In the genomic region with DNA sequence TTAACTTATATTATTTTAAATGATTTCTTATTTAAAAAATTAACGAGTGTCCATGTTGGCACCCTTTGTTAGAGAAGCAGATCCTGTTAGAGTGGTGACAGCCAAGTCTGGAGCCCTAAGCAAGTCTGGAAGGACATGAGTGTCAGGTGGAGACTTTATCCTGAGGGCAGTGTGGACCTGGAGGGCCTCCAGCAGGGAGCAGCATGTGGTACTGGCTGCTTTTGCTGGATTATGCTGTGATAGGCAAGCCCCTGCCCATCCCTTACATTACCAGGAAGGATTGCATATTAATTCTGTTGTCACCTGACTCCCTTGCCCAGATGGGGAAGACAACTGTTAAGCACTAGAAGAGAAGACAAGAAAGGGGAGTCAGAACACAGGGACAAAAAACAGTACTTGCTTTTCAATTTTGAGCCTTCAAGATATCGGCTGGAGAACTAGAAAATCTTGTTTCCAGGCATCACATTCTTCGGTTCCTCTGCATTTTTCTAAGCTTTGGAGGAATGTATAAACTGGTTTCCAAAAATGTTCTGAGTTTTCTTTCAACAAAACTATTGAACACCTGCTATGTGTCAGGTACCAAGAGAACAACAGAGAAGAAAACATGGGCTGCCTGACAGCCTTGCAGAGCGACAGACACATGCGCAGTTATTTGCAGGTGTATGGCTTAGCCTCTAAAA, we compare ENCODE assay signal across 1 cellular context.
TF ChIP-seq lines count a peak whose summit lies in the region.

No MANE protein-coding gene starts in this region.

TF ChIP-seq in K562, 482 proteins besides CTCF, POLR2A, EP300 and RAD21:
- no peak for TF ChIP-seq TAF1 (IDR thresholded peaks at IDR 0.05; ENCODE audit: control insufficient read depth, extremely low read depth, insufficient read depth, low read length, severe bottlenecking)
- no peak for TF ChIP-seq ZNF717 (CRISPR knock-in tag; IDR thresholded peaks at IDR 0.05)
- TF ChIP-seq BCOR (IDR thresholded peaks at IDR 0.05): no peak
- TF ChIP-seq THRAP3 (IDR thresholded peaks at IDR 0.05; ENCODE audit: borderline replicate concordance): no peak
- TF ChIP-seq, protein P1, sequence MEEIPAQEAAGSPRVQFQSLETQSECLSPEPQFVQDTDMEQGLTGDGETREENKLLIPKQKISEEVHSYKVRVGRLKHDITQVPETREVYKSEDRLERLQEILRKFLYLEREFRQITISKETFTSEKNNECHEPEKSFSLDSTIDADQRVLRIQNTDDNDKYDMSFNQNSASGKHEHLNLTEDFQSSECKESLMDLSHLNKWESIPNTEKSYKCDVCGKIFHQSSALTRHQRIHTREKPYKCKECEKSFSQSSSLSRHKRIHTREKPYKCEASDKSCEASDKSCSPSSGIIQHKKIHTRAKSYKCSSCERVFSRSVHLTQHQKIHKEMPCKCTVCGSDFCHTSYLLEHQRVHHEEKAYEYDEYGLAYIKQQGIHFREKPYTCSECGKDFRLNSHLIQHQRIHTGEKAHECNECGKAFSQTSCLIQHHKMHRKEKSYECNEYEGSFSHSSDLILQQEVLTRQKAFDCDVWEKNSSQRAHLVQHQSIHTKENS (CRISPR knock-in tag; IDR thresholded peaks at IDR 0.05): no peak
- TF ChIP-seq SAFB2 (IDR thresholded peaks at IDR 0.05; ENCODE audit: borderline replicate concordance, low read depth, low read length, severe bottlenecking): no peak
- TF ChIP-seq ARID1B (IDR thresholded peaks at IDR 0.05): no peak
- TF ChIP-seq, protein P2, sequence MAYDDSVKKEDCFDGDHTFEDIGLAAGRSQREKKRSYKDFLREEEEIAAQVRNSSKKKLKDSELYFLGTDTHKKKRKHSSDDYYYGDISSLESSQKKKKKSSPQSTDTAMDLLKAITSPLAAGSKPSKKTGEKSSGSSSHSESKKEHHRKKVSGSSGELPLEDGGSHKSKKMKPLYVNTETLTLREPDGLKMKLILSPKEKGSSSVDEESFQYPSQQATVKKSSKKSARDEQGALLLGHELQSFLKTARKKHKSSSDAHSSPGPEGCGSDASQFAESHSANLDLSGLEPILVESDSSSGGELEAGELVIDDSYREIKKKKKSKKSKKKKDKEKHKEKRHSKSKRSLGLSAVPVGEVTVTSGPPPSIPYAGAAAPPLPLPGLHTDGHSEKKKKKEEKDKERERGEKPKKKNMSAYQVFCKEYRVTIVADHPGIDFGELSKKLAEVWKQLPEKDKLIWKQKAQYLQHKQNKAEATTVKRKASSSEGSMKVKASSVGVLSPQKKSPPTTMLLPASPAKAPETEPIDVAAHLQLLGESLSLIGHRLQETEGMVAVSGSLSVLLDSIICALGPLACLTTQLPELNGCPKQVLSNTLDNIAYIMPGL (CRISPR knock-in tag; IDR thresholded peaks at IDR 0.05): no peak
- no peak for TF ChIP-seq SRSF1 (IDR thresholded peaks at IDR 0.05; ENCODE audit: low read depth, low read length)
- no peak for TF ChIP-seq TGIF2 (CRISPR knock-in tag; IDR thresholded peaks at IDR 0.05)
- no peak for TF ChIP-seq CCNT2 (IDR thresholded peaks at IDR 0.05; ENCODE audit: borderline replicate concordance, extremely low read depth, insufficient read length, low read depth, low read length)
- no peak for TF ChIP-seq SREBF1 (IDR thresholded peaks at IDR 0.05; ENCODE audit: borderline replicate concordance, low read depth, low read length)
- no peak for TF ChIP-seq GABPA (tag; conservative IDR thresholded peaks at IDR 0.05; ENCODE audit: low read depth)
- TF ChIP-seq CC2D1A (IDR thresholded peaks at IDR 0.05): no peak
- no peak for TF ChIP-seq MYBL2 (IDR thresholded peaks at IDR 0.05; ENCODE audit: low read depth)
- TF ChIP-seq MYBL2 (CRISPR knock-in tag; IDR thresholded peaks at IDR 0.05; ENCODE audit: borderline replicate concordance): no peak
- TF ChIP-seq KDM5B (IDR thresholded peaks at IDR 0.05; ENCODE audit: insufficient replicate concordance, low read depth, low read length): no peak
- TF ChIP-seq, protein P3, sequence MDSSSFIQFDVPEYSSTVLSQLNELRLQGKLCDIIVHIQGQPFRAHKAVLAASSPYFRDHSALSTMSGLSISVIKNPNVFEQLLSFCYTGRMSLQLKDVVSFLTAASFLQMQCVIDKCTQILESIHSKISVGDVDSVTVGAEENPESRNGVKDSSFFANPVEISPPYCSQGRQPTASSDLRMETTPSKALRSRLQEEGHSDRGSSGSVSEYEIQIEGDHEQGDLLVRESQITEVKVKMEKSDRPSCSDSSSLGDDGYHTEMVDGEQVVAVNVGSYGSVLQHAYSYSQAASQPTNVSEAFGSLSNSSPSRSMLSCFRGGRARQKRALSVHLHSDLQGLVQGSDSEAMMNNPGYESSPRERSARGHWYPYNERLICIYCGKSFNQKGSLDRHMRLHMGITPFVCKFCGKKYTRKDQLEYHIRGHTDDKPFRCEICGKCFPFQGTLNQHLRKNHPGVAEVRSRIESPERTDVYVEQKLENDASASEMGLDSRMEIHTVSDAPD (CRISPR knock-in tag; IDR thresholded peaks at IDR 0.05): no peak
- TF ChIP-seq NFIC (IDR thresholded peaks at IDR 0.05): no peak
- no peak for TF ChIP-seq SMARCC2 (IDR thresholded peaks at IDR 0.05; ENCODE audit: low read depth)
